In genomic region chr2:42924436-42924897, GRCh38 we compare ENCODE assay signal across 8 cellular contexts.
A peak's percentile ranks its signal among the peaks of the same experiment; 100 is the strongest.
DNase-seq lines count a peak whose midpoint lies in the region; ATAC-seq and TF ChIP-seq lines count a peak whose summit lies in the region.

No MANE protein-coding gene starts in this region.

- ATAC-seq in heart right ventricle (peak in 3 of 8 donors; percentile 0 to 1 (median 1)), mucosa of descending colon (no peak)

- H3K9me3 ChIP-seq in A673 (ENCODE audit: low read depth, low read length, poor library complexity, severe bottlenecking) (no peaks in the 10 kb centered on the region), heart right ventricle (no peaks in the 10 kb centered on the region), trophoblast cell (ENCODE audit: insufficient read depth, low read depth, low read length) (no peaks in the 10 kb centered on the region), mucosa of descending colon (no peaks in the 10 kb centered on the region)

- WGBS in heart right ventricle, 2 donors = 34 to 52% methylated on average over 12 of the region's 12 CpGs
- WGBS in trophoblast cell (ENCODE audit: extremely low coverage, insufficient coverage, insufficient read length) = no CpG with 5 or more reads among the region's 12 CpGs

- peak overlapping the region; percentile 94 for H3K14ac ChIP-seq in trophoblast cell (ENCODE audit: low read length)

- H3K4me3 ChIP-seq in A673 (ENCODE audit: low read depth, low read length, poor library complexity, severe bottlenecking) (no peak overlapping the region), heart right ventricle (no peak overlapping the region), trophoblast cell (ENCODE audit: low read depth, low read length) (no peak overlapping the region), mucosa of descending colon (no peak overlapping the region)

- H3K18ac ChIP-seq in trophoblast cell (ENCODE audit: low read length) = peak overlapping the region; percentile 97

- peak overlapping the region; percentile 20 for H3K4me2 ChIP-seq in trophoblast cell (ENCODE audit: low read length)

- DNase-seq in A673 (ENCODE audit: low spot score) = no peak
- DNase-seq in amniotic stem cell (lab: John Stamatoyannopoulos, UW) = peak; percentile 67
- DNase-seq in heart right ventricle = no peak
- DNase-seq in trophoblast cell = no peak
- DNase-seq in stimulated activated naive CD4-positive, alpha-beta T cell treated with Interleukin-2 at 50 U/mL for 16 hours (lab: John Stamatoyannopoulos, UW) = no peak
- no peak for DNase-seq in SKM-1 (lab: John Stamatoyannopoulos, UW; ENCODE audit: unreplicated experiment)
- DNase-seq in 8988T = no peak
- DNase-seq in mucosa of descending colon = no peak

- peaks cover 59% of the 10 kb centered on the region for H3K79me1 ChIP-seq in trophoblast cell (ENCODE audit: low read length)

- H3K9ac ChIP-seq in trophoblast cell (ENCODE audit: low read length) = peak overlapping the region; percentile 1

- intact Hi-C loops in A673 (cut with micrococcal nuclease; ENCODE audit: unreplicated experiment) (no loop called here), heart right ventricle (cut with DNase I) (loop anchor here in 3 of 10 donors (5.0 to 10.0 kb wide), 3 partner anchors 50 to 60 kb away; no protein-coding TSS in a partner anchor), mucosa of descending colon (cut with DNase I, micrococcal nuclease) (no loop called here)

- H3K4ac ChIP-seq in trophoblast cell (ENCODE audit: low read depth, low read length) = peak overlapping the region; percentile 67

- H2BK12ac ChIP-seq in trophoblast cell (ENCODE audit: low read length) = peak overlapping the region; percentile 98

- CTCF ChIA-PET in A673 (lab: Charles Lee) = no interaction called here

- no TSS peak for BruUV-seq in A673 (replicated peaks; lab: Mats Ljungman, UMichigan)

- TF ChIP-seq CTCF in A673 (conservative IDR thresholded peaks at IDR 0.05; ENCODE audit: low read depth, low read length) = no peak
- TF ChIP-seq CTCF in heart right ventricle (IDR thresholded peaks at IDR 0.05) = no peak
- TF ChIP-seq CTCF in mucosa of descending colon (IDR thresholded peaks at IDR 0.05) = no peak

- H2BK5ac ChIP-seq in trophoblast cell (ENCODE audit: low read depth, low read length, poor library complexity) = peak overlapping the region; percentile 98

- H3K23ac ChIP-seq in trophoblast cell (ENCODE audit: low read length) = no peak overlapping the region

- peak overlapping the region; percentile 95 for H2AK5ac ChIP-seq in trophoblast cell (ENCODE audit: low read length)

- H3K27me3 ChIP-seq in A673 (replicated peaks; ENCODE audit: insufficient read depth, low read depth, low read length, poor library complexity) (no peaks in the 10 kb centered on the region), heart right ventricle (no peaks in the 10 kb centered on the region), trophoblast cell (ENCODE audit: insufficient read depth, low read length) (no peaks in the 10 kb centered on the region)

- H3K27ac ChIP-seq in A673 (ENCODE audit: low read depth, low read length, poor library complexity, severe bottlenecking) (peak overlapping the region; percentile 86), heart right ventricle (peak overlapping the region; percentile 76 to 97 (median 89)), trophoblast cell (ENCODE audit: low read depth, low read length) (peak overlapping the region; percentile 98)

- H4K8ac ChIP-seq in trophoblast cell (ENCODE audit: low read depth, low read length) = peak overlapping the region; percentile 92

- H2AFZ ChIP-seq in trophoblast cell (ENCODE audit: insufficient read depth, low read length, poor library complexity) = peak overlapping the region; percentile 87

- peaks cover 28% of the 10 kb centered on the region for H3K4me1 ChIP-seq in A673 (ENCODE audit: insufficient read depth, low read length, poor library complexity, severe bottlenecking)
- H3K4me1 ChIP-seq in heart right ventricle = peaks cover 55 to 88% (median 72%) of the 10 kb centered on the region in 9 donors
- H3K4me1 ChIP-seq in trophoblast cell (ENCODE audit: control insufficient read depth in 1 of 2, insufficient read depth in 2 of 2, low read length in 2 of 2) = peaks cover 57 to 67% of the 10 kb centered on the region in 2 experiments
- H3K4me1 ChIP-seq in mucosa of descending colon (ENCODE audit: low read depth) = peaks cover 66% of the 10 kb centered on the region

- peak overlapping the region; percentile 99 for H4K91ac ChIP-seq in trophoblast cell (ENCODE audit: low read depth, low read length)

- no peaks in the 10 kb centered on the region for H3K36me3 ChIP-seq in A673 (ENCODE audit: insufficient read depth, low read length, poor library complexity, severe bottlenecking)
- H3K36me3 ChIP-seq in heart right ventricle = no peaks in the 10 kb centered on the region
- H3K36me3 ChIP-seq in trophoblast cell (ENCODE audit: control insufficient read depth in 1 of 2, insufficient read depth in 2 of 2, low read length in 2 of 2) = no peaks in the 10 kb centered on the region
- no peaks in the 10 kb centered on the region for H3K36me3 ChIP-seq in mucosa of descending colon (ENCODE audit: low read depth)

- peaks cover 7% of the 10 kb centered on the region for H3K79me2 ChIP-seq in trophoblast cell (ENCODE audit: control insufficient read depth, insufficient read depth, low read length, poor library complexity)

- POLR2A ChIA-PET in A673 (lab: Charles Lee; ENCODE audit: low non-redundant PET) = no interaction called here

- peak overlapping the region; percentile 82 for H4K12ac ChIP-seq in trophoblast cell (ENCODE audit: low read depth, low read length)

- H2BK120ac ChIP-seq in trophoblast cell (ENCODE audit: insufficient read depth, low read length, poor library complexity) = peak overlapping the region; percentile 99
